In the genomic region with DNA sequence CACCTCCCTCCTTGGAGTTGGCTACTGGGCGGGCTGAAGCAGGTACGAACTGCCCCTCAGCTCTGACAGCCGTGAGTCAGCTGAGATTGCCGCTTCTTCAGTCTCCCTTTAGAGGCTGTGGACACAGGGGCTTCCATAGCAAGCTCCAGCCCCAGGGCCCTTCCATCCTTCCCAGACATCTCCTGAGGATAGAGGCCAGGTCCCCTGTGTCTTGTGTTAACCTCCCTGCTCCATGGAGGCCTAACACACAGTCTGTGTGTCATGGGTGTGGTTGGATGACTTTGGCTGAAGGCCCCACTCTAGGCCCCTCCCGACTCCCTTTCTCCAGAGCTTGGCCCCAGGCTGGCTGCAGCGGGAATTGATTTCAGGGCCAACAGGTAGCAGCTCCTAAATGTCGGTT, we compare ENCODE assay signal across 23 cellular contexts.
A peak's percentile ranks its signal among the peaks of the same experiment; 100 is the strongest.
DNase-seq lines count a peak whose midpoint lies in the region; ATAC-seq, FAIRE-seq and TF ChIP-seq lines count a peak whose summit lies in the region.
"Had no signal": no experiment of that assay in that cellular context is flagged by ENCODE, and none has a peak within 500 bp of the region (broad histone marks: within the 10 kb centered on the region; RNA-seq: fewer than 3 reads in every experiment).

No MANE protein-coding gene starts in this region.

- no peaks in the 10 kb centered on the region for H3K36me3 ChIP-seq in endodermal cell (ENCODE audit: control insufficient read depth, insufficient read depth, low read length)
- no peaks in the 10 kb centered on the region for H3K36me3 ChIP-seq in trophoblast cell (ENCODE audit: control insufficient read depth in 1 of 2, insufficient read depth in 2 of 2, low read length in 2 of 2)
- H3K36me3 ChIP-seq: BLaER1, HAP-1 had no signal

- no peaks in the 10 kb centered on the region for H3K36me3 Mint-ChIP-seq in H9 (ENCODE audit: insufficient read depth in 1 of 3, low read depth in 3 of 3)
- no peaks in the 10 kb centered on the region for H3K36me3 Mint-ChIP-seq in endodermal cell (ENCODE audit: low read depth)
- no peaks in the 10 kb centered on the region for H3K36me3 Mint-ChIP-seq in progenitor cell of endocrine pancreas (ENCODE audit: insufficient read depth)
- H3K36me3 Mint-ChIP-seq: CD4-positive, CD25-positive, alpha-beta regulatory T cell; CD8-positive, alpha-beta T cell had no signal

- H2BK5ac ChIP-seq in H9 (ENCODE audit: insufficient read length, low read length) (no peak overlapping the region), trophoblast cell (ENCODE audit: low read depth, low read length, poor library complexity) (no peak overlapping the region)

- H3K18ac ChIP-seq in H9 (ENCODE audit: insufficient read length, low read depth, low read length), result no peak overlapping the region
- H3K18ac ChIP-seq in trophoblast cell (ENCODE audit: low read length), result no peak overlapping the region

- H2AFZ ChIP-seq in H9 (ENCODE audit: low read length) (no peak overlapping the region), trophoblast cell (ENCODE audit: insufficient read depth, low read length, poor library complexity) (no peak overlapping the region)
- H2AFZ ChIP-seq: GM23248 had no signal

- no peak overlapping the region for H3K14ac ChIP-seq in H9 (ENCODE audit: insufficient read depth, low read length)
- H3K14ac ChIP-seq in trophoblast cell (ENCODE audit: low read length), result no peak overlapping the region

- TF ChIP-seq CTCF in H9 (conservative IDR thresholded peaks at IDR 0.05) (no peak), endodermal cell (conservative IDR thresholded peaks at IDR 0.05) (no peak), progenitor cell of endocrine pancreas (IDR thresholded peaks at IDR 0.05; ENCODE audit: unreplicated experiment) (no peak)

- DNase-seq in H9, result peak; percentile 14
- DNase-seq in NCI-H69 (lab: John Stamatoyannopoulos, UW), result peak; percentile 18
- DNase-seq in endodermal cell, result peak; percentile 38
- no peak for DNase-seq in trophoblast cell
- no peak for DNase-seq in progenitor cell of endocrine pancreas (ENCODE audit: low spot score, unreplicated experiment)
- no peak for DNase-seq in urothelium cell line (ENCODE audit: low spot score)
- DNase-seq: CD4-positive, CD25-positive, alpha-beta regulatory T cell; CD8-positive, alpha-beta T cell; DMS 273 treated with DMSO at 0.1 percent for 48 hours; DMS79; EL; GDM1; GM23248 had no signal

- no peaks in the 10 kb centered on the region for H4K20me1 ChIP-seq in H9 (ENCODE audit: control insufficient read depth, insufficient read depth, insufficient read length)
- H4K20me1 ChIP-seq: BLaER1 had no signal

- H4K12ac ChIP-seq in trophoblast cell (ENCODE audit: low read depth, low read length), result no peak overlapping the region

- H3K4me3 Mint-ChIP-seq in H9, result no peak overlapping the region
- no peak overlapping the region for H3K4me3 Mint-ChIP-seq in endodermal cell
- H3K4me3 Mint-ChIP-seq in progenitor cell of endocrine pancreas (ENCODE audit: low read depth), result no peak overlapping the region
- H3K4me3 Mint-ChIP-seq: B cell; CD4-positive, CD25-positive, alpha-beta regulatory T cell; CD8-positive, alpha-beta T cell had no signal

- no peak for ATAC-seq in HG02759 (IDR thresholded peaks at IDR 0.05; ENCODE audit: unreplicated experiment)
- ATAC-seq: CD8-positive, alpha-beta T cell had no signal

- H3K27me3 ChIP-seq in H9 (ENCODE audit: insufficient read depth, low read length) (no peaks in the 10 kb centered on the region), endodermal cell (ENCODE audit: control insufficient read depth, insufficient read depth, low read length, poor library complexity, severe bottlenecking) (peaks cover 18% of the 10 kb centered on the region), trophoblast cell (ENCODE audit: insufficient read depth, low read length) (no peaks in the 10 kb centered on the region)
- H3K27me3 ChIP-seq: BLaER1 had no signal

- H3K9me3 Mint-ChIP-seq in H9 (no peaks in the 10 kb centered on the region; a peak in 1 of 5 replicates), endodermal cell (no peaks in the 10 kb centered on the region), progenitor cell of endocrine pancreas (ENCODE audit: low read depth) (no peaks in the 10 kb centered on the region)
- H3K9me3 Mint-ChIP-seq: CD4-positive, CD25-positive, alpha-beta regulatory T cell; CD8-positive, alpha-beta T cell had no signal

- no peak overlapping the region for H3K4me3 ChIP-seq in endodermal cell (ENCODE audit: low read length)
- H3K4me3 ChIP-seq in trophoblast cell (ENCODE audit: low read depth, low read length), result no peak overlapping the region
- H3K4me3 ChIP-seq: BLaER1, GM12878, GM23248, HAP-1 had no signal

- H3K4me1 Mint-ChIP-seq in H9, result peaks cover 26 to 33% of the 10 kb centered on the region in 2 experiments
- H3K4me1 Mint-ChIP-seq in endodermal cell, result peaks cover 21% of the 10 kb centered on the region
- peaks cover 8% of the 10 kb centered on the region for H3K4me1 Mint-ChIP-seq in progenitor cell of endocrine pancreas (ENCODE audit: low read depth)
- H3K4me1 Mint-ChIP-seq: CD4-positive, CD25-positive, alpha-beta regulatory T cell had no signal

- no peak overlapping the region for H2BK15ac ChIP-seq in H9 (ENCODE audit: low read depth, low read length)

- H3K4ac ChIP-seq in H9 (ENCODE audit: low read depth, low read length), result no peak overlapping the region
- H3K4ac ChIP-seq in trophoblast cell (ENCODE audit: low read depth, low read length), result no peak overlapping the region

- H3K9me3 ChIP-seq in H9 (ENCODE audit: control insufficient read depth, low read depth, low read length) (no peaks in the 10 kb centered on the region), endodermal cell (ENCODE audit: control insufficient read depth, low read length) (no peaks in the 10 kb centered on the region), trophoblast cell (ENCODE audit: insufficient read depth, low read depth, low read length) (peaks cover 3% of the 10 kb centered on the region)
- H3K9me3 ChIP-seq: BLaER1, HAP-1 had no signal

- no peak overlapping the region for H2BK20ac ChIP-seq in H9 (ENCODE audit: low read depth, low read length, poor library complexity, severe bottlenecking)

- no peak overlapping the region for H3K56ac ChIP-seq in H9 (ENCODE audit: insufficient read length, low read depth, low read length)

- H3T11ph ChIP-seq in H9 (ENCODE audit: low read length), result no peak overlapping the region

- H3K23ac ChIP-seq in H9 (ENCODE audit: insufficient read length, low read depth, low read length), result no peak overlapping the region
- no peak overlapping the region for H3K23ac ChIP-seq in trophoblast cell (ENCODE audit: low read length)

- H3K79me1 ChIP-seq in H9 (ENCODE audit: insufficient read depth, low read depth, low read length, poor library complexity, severe bottlenecking) (no peaks in the 10 kb centered on the region), trophoblast cell (ENCODE audit: low read length) (peaks cover 8% of the 10 kb centered on the region)

- H3K4me1 ChIP-seq in H9 (ENCODE audit: insufficient read depth, low read length), result no peaks in the 10 kb centered on the region
- peaks cover 11% of the 10 kb centered on the region for H3K4me1 ChIP-seq in endodermal cell (ENCODE audit: control insufficient read depth, insufficient read depth, low read length)
- H3K4me1 ChIP-seq in trophoblast cell (ENCODE audit: control insufficient read depth in 1 of 2, insufficient read depth in 2 of 2, low read length in 2 of 2), result peaks cover 28 to 34% of the 10 kb centered on the region in 2 experiments
- H3K4me1 ChIP-seq: HAP-1 had no signal

- no peak overlapping the region for H2BK120ac ChIP-seq in H9 (ENCODE audit: low read depth, low read length, poor library complexity, severe bottlenecking)
- no peak overlapping the region for H2BK120ac ChIP-seq in trophoblast cell (ENCODE audit: insufficient read depth, low read length, poor library complexity)

- H4K8ac ChIP-seq in H9 (replicated peaks; ENCODE audit: insufficient read length, low read depth, low read length), result no peak overlapping the region
- H4K8ac ChIP-seq in trophoblast cell (ENCODE audit: low read depth, low read length), result no peak overlapping the region

- H3K9ac ChIP-seq in H9 (ENCODE audit: extremely low read depth, insufficient read length, low read length) (no peak overlapping the region), endodermal cell (ENCODE audit: extremely low read depth, low read length, poor library complexity, severe bottlenecking) (no peak overlapping the region), trophoblast cell (ENCODE audit: low read length) (no peak overlapping the region)
- H3K9ac ChIP-seq: BLaER1, GM23248 had no signal

- H2BK12ac ChIP-seq in H9 (ENCODE audit: insufficient read length, low read depth, low read length), result no peak overlapping the region
- no peak overlapping the region for H2BK12ac ChIP-seq in trophoblast cell (ENCODE audit: low read length)

- no peak overlapping the region for H2AK5ac ChIP-seq in H9 (ENCODE audit: insufficient read length, low read length)
- H2AK5ac ChIP-seq in trophoblast cell (ENCODE audit: low read length), result no peak overlapping the region

- no peak overlapping the region for H4K91ac ChIP-seq in H9 (ENCODE audit: insufficient read length, low read depth, low read length)
- H4K91ac ChIP-seq in trophoblast cell (ENCODE audit: low read depth, low read length), result peak overlapping the region; percentile 37

- no peak overlapping the region for H3K27ac Mint-ChIP-seq in H9
- no peak overlapping the region for H3K27ac Mint-ChIP-seq in endodermal cell
- H3K27ac Mint-ChIP-seq in progenitor cell of endocrine pancreas, result no peak overlapping the region
- H3K27ac Mint-ChIP-seq: B cell; CD4-positive, CD25-positive, alpha-beta regulatory T cell; CD8-positive, alpha-beta T cell had no signal

- H3K27ac ChIP-seq in H9 (ENCODE audit: insufficient read length, low read depth, low read length) (no peak overlapping the region), endodermal cell (ENCODE audit: low read depth, low read length) (no peak overlapping the region), trophoblast cell (ENCODE audit: low read depth, low read length) (no peak overlapping the region)
- H3K27ac ChIP-seq: 22Rv1, BLaER1, C4-2B, GM23248 had no signal

- H3K79me2 ChIP-seq in H9 (ENCODE audit: insufficient read depth, low read length) (no peaks in the 10 kb centered on the region), trophoblast cell (ENCODE audit: control insufficient read depth, insufficient read depth, low read length, poor library complexity) (no peaks in the 10 kb centered on the region)

- H4K5ac ChIP-seq in H9 (ENCODE audit: insufficient read length, low read depth, low read length), result no peak overlapping the region

- peaks cover 10% of the 10 kb centered on the region for H3K27me3 Mint-ChIP-seq in H9 (ENCODE audit: low read depth)
- peaks cover 48% of the 10 kb centered on the region for H3K27me3 Mint-ChIP-seq in endodermal cell (ENCODE audit: insufficient read depth)
- peaks cover 90% of the 10 kb centered on the region for H3K27me3 Mint-ChIP-seq in progenitor cell of endocrine pancreas
- H3K27me3 Mint-ChIP-seq: B cell had no signal

- no peaks in the 10 kb centered on the region for H3K23me2 ChIP-seq in H9 (ENCODE audit: insufficient read length, low read depth, low read length, poor library complexity, severe bottlenecking)

- FAIRE-seq in urothelium cell line (lab: Jason Lieb, UNC), result no peak
- FAIRE-seq: A204.1, D721Med, GM19239 had no signal

- no CpG with 5 or more reads among the region's 7 CpGs for WGBS in H9 (ENCODE audit: extremely low coverage, insufficient read length, low lambda C conversion rate)
- 91 to 100% methylated on average over 5 to 7 of the region's 7 CpGs for WGBS in endodermal cell (ENCODE audit: insufficient coverage in 1 of 2, insufficient read length in 1 of 2), 2 experiments
- WGBS in trophoblast cell (ENCODE audit: extremely low coverage, insufficient coverage, insufficient read length), result no CpG with 5 or more reads among the region's 7 CpGs

- H3K4me2 ChIP-seq in H9 (ENCODE audit: insufficient read depth, insufficient read length, low read length) (no peak overlapping the region), trophoblast cell (ENCODE audit: low read length) (no peak overlapping the region)
- H3K4me2 ChIP-seq: BLaER1 had no signal

Comparison
In these comparisons a context has a peak if more than half of its experiments do, and no peak if none do; other contexts are left out.
1. DNase-seq: peak in H9 (single experiment), NCI-H69 (single experiment) and endodermal cell (single experiment); none in trophoblast cell (0 of 2), progenitor cell of endocrine pancreas (single experiment) and urothelium cell line (single experiment).